ENCODE assay signal across 10 cellular contexts in the genomic region with DNA sequence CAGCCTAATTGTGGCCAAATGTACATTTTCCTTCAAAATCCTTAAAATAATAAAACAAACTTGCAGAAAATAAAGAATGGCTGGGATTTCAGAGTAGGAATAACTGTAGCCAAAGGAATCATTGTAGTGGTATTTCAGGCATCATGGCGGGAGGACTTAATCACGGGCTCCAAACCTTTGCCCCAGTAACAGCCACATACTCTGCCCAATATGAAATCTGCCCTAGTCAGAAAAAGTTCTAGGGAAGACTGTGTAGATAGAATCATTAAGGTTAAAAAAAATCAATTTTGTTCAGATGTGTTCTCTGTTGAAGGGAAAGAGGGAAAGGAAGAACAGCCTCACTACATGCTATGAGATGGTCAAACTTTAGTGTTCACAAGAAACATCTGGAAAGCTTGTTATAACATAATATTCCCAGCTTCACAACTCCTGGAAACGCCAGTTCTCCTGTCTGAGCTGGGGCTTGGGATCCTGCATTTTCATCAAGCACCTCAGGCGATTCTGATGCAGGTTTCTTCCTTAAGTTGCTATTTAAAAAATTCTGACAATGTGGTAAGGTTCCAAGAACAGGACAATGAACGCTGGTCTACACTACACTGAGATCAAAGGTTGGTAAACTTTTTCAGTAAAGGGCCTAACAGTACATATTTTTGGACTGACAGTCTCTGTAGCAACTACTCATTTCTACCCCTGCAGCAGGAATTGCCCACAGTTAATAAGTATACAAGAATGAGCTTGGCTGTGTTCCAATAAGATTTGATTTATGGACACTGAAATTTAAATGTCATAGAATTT.
DNase-seq lines count a peak whose midpoint lies in the region; ATAC-seq and TF ChIP-seq lines count a peak whose summit lies in the region.
"Had no signal": no experiment of that assay in that cellular context is flagged by ENCODE, and none has a peak within 500 bp of the region (broad histone marks: within the 10 kb centered on the region; RNA-seq: fewer than 3 reads in every experiment).

No MANE protein-coding gene starts in this region.

- no peaks in the 10 kb centered on the region for H3K9me3 Mint-ChIP-seq in MCF 10A (ENCODE audit: unreplicated experiment)

- H3K4me3 Mint-ChIP-seq in MCF 10A (ENCODE audit: unreplicated experiment) = no peak overlapping the region

- POLR2A ChIA-PET in MCF 10A (lab: Yijun Ruan, JAX) = interaction anchor here (0.7 to 7.3 kb wide), 10 partner anchors 10 to 886 kb away, joined by 3 to 75 read pairs (median 4); a partner anchor contains a TSS

- no peak for TF ChIP-seq CTCF in MCF 10A (IDR thresholded peaks at IDR 0.05; ENCODE audit: unreplicated experiment)

- intact Hi-C loops in MCF 10A (cut with micrococcal nuclease) = loop anchor here (5.0 to 10.0 kb wide), 2 partner anchors 37 to 344 kb away; no protein-coding TSS in a partner anchor

- peak overlapping the region; percentile 98 for H3K27ac Mint-ChIP-seq in MCF 10A (ENCODE audit: low read depth, unreplicated experiment)

- no peaks in the 10 kb centered on the region for H3K36me3 Mint-ChIP-seq in MCF 10A (ENCODE audit: insufficient read depth, unreplicated experiment)

- CTCF ChIA-PET in MCF 10A (lab: Yijun Ruan, JAX) = interaction anchor here (0.7 to 8.9 kb wide), 10 partner anchors 10 to 395 kb away, joined by 3 to 162 read pairs (median 4); a partner anchor contains a TSS

- no peaks in the 10 kb centered on the region for H3K27me3 Mint-ChIP-seq in MCF 10A (ENCODE audit: insufficient read depth, unreplicated experiment)

- peak; percentile 48 for DNase-seq in Caki2 (ENCODE audit: low read depth)
- peak; percentile 73 for DNase-seq in MCF 10A (ENCODE audit: unreplicated experiment)
- DNase-seq in lung microvascular endothelial cell (ENCODE audit: low read depth in 2 of 2) = peak; percentile 57 to 76
- DNase-seq in DMS153 treated with DMSO at 0.1 percent for 48 hours (lab: John Stamatoyannopoulos, UW; ENCODE audit: unreplicated experiment) = no peak
- no peak for DNase-seq in SKM-1 treated with dmso at 0.1 percent for 144 hours (lab: John Stamatoyannopoulos, UW; ENCODE audit: unreplicated experiment)
- no peak for DNase-seq in cerebellar cortex (ENCODE audit: low spot score)
- DNase-seq: KBM-7, spleen had no signal

- H3K4me1 Mint-ChIP-seq in MCF 10A (ENCODE audit: insufficient read depth, unreplicated experiment) = peaks cover 49% of the 10 kb centered on the region

- BruUV-seq in MCF 10A (replicated peaks; lab: Mats Ljungman, UMichigan) = no TSS peak

- in situ Hi-C loops in Caki2 (cut with HindIII; ENCODE audit: low pct_unique_long_range_greater_than_20kb, low sequenced_read_pairs) = no loop called here

- ATAC-seq in HG03159 (IDR thresholded peaks at IDR 0.05; ENCODE audit: unreplicated experiment) (peak; percentile 49), GM19328 (IDR thresholded peaks at IDR 0.05; ENCODE audit: unreplicated experiment) (no peak)

Comparison
In these comparisons a context has a peak if more than half of its experiments do, and no peak if none do; other contexts are left out.
1. DNase-seq: peak in Caki2 (single experiment), MCF 10A (single experiment) and lung microvascular endothelial cell (2 of 2); none in DMS153 treated with DMSO at 0.1 percent for 48 hours (single experiment), SKM-1 treated with dmso at 0.1 percent for 144 hours (single experiment) and cerebellar cortex (single experiment).